Comparison of ENCODE assay signal across 1 cellular context in the genomic region with DNA sequence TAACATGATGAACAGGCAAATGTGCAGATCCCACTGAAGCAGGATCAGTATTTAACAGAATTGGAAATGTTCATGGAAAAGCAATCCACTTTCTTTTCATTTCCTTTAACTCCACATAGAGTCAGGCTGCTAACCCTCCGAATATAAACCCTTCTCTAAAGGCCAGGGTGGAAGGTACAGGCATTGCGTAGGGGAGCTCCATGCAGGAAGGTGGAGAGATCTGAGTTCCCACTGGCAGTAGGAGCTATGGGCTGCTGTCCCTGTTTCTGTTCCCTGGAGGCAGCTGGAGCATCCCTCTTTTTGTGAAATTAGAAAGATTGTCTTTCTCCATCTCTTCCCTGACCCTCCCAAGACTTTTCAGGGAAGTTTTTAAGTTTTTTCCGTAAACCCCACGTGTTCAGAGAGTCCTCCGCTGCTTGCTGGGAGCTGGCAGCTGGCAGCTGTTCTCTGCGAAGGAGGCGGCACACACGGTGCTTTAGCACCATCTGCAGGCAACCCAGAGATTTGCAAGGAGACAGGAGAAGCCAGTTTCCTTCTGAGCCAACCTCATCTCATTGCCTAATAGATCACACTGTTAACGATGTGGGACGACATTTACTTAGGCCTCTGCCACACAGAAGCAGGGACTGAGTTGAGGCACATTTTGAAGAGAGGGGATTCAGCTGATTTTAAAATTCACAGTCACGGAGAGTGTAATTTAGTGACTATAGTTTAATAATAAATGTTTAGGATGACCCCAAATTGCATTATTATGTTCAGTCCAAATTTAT.
A peak's percentile ranks its signal among the peaks of the same experiment; 100 is the strongest.
TF ChIP-seq lines count a peak whose summit lies in the region.

No MANE protein-coding gene starts in this region.

TF ChIP-seq in HepG2, 621 proteins besides CTCF, POLR2A, EP300 and RAD21 (continued from another document and continues in another):
- TF ChIP-seq ZNF136 (CRISPR knock-in tag; IDR thresholded peaks at IDR 0.05; ENCODE audit: low read depth) (0 out of 2 replicates have a peak, but pooled peaks have one; percentile 54), ZSCAN31 (CRISPR knock-in tag; IDR thresholded peaks at IDR 0.05; ENCODE audit: low read depth) (peak; percentile 57; the same call in 1 of the 2 replicates), MYC (CRISPR knock-in tag; IDR thresholded peaks at IDR 0.05; ENCODE audit: borderline replicate concordance) (peak; percentile 46; the same call in 1 of the 2 replicates), CBX5 (CRISPR knock-in tag; IDR thresholded peaks at IDR 0.05; ENCODE audit: borderline replicate concordance) (0 out of 2 replicates have a peak, but pooled peaks have one; percentile 29), ZNF788 (CRISPR knock-in tag; IDR thresholded peaks at IDR 0.05; ENCODE audit: borderline replicate concordance) (peak; percentile 45; the same call in 1 of the 2 replicates), KDM2A (CRISPR knock-in tag; IDR thresholded peaks at IDR 0.05; ENCODE audit: borderline replicate concordance, low read depth) (peak; percentile 65), ZNF766 (CRISPR knock-in tag; IDR thresholded peaks at IDR 0.05; ENCODE audit: borderline replicate concordance) (no peak), CREB1 (IDR thresholded peaks at IDR 0.05) (no peak), CREB1 (CRISPR knock-in tag; IDR thresholded peaks at IDR 0.05) (peak; percentile 46), SALL1 (CRISPR knock-in tag; IDR thresholded peaks at IDR 0.05) (peak; percentile 61; the same call in 1 of the 2 replicates), CEBPG (CRISPR knock-in tag; IDR thresholded peaks at IDR 0.05) (peak; percentile 70), MXD4 (CRISPR knock-in tag; IDR thresholded peaks at IDR 0.05) (no peak), ERF (CRISPR knock-in tag; IDR thresholded peaks at IDR 0.05) (peak; percentile 27; the same call in 1 of the 2 replicates), ZNF501 (CRISPR knock-in tag; IDR thresholded peaks at IDR 0.05) (0 out of 2 replicates have a peak, but pooled peaks have one; percentile 27), IRF2 (CRISPR knock-in tag; IDR thresholded peaks at IDR 0.05) (peak; percentile 48; the same call in 1 of the 2 replicates), HNRNPLL (IDR thresholded peaks at IDR 0.05; ENCODE audit: low read depth, low read length, poor library complexity, severe bottlenecking) (peak; percentile 58), ZNF337 (CRISPR knock-in tag; IDR thresholded peaks at IDR 0.05; ENCODE audit: borderline replicate concordance, low read depth) (no peak), STAG1 (CRISPR knock-in tag; IDR thresholded peaks at IDR 0.05) (peak; percentile 100), JUND (CRISPR knock-in tag; IDR thresholded peaks at IDR 0.05) (no peak), ZNF652 (CRISPR knock-in tag; IDR thresholded peaks at IDR 0.05; ENCODE audit: borderline replicate concordance, low read depth) (no peak), SMYD3 (CRISPR knock-in tag; IDR thresholded peaks at IDR 0.05) (no peak), NAIF1 (CRISPR knock-in tag; IDR thresholded peaks at IDR 0.05; ENCODE audit: borderline replicate concordance) (peak; percentile 69; the same call in 1 of the 2 replicates), BCL6 (CRISPR knock-in tag; IDR thresholded peaks at IDR 0.05) (0 out of 2 replicates have a peak, but pooled peaks have one; percentile 27), GATAD2A (CRISPR knock-in tag; IDR thresholded peaks at IDR 0.05) (0 out of 2 replicates have a peak, but pooled peaks have one; percentile 30), NFYB (CRISPR knock-in tag; IDR thresholded peaks at IDR 0.05) (no peak), SAP130 (CRISPR knock-in tag; IDR thresholded peaks at IDR 0.05; ENCODE audit: low read depth) (peak; percentile 56; the same call in 1 of the 2 replicates), PHB2 (IDR thresholded peaks at IDR 0.05; ENCODE audit: partially characterized antibody) (no peak), RXRB (CRISPR knock-in tag; IDR thresholded peaks at IDR 0.05; ENCODE audit: borderline replicate concordance) (peak; percentile 22; the same call in 1 of the 2 replicates), SRSF1 (optimal IDR thresholded peaks at IDR 0.05; ENCODE audit: low read depth, low read length) (no peak), YY1 (IDR thresholded peaks at IDR 0.05; ENCODE audit: insufficient read depth, insufficient replicate concordance, low read depth, low read length) (peak; percentile 32), SMAD3 (CRISPR knock-in tag; IDR thresholded peaks at IDR 0.05) (0 out of 2 replicates have a peak, but pooled peaks have one; percentile 27), ZNF354B (CRISPR knock-in tag; IDR thresholded peaks at IDR 0.05) (no peak), MLLT10 (CRISPR knock-in tag; IDR thresholded peaks at IDR 0.05) (no peak), CEBPB (IDR thresholded peaks at IDR 0.05; ENCODE audit: borderline replicate concordance, low read depth, low read length) (peak; percentile 82)
- TF ChIP-seq, protein P1, sequence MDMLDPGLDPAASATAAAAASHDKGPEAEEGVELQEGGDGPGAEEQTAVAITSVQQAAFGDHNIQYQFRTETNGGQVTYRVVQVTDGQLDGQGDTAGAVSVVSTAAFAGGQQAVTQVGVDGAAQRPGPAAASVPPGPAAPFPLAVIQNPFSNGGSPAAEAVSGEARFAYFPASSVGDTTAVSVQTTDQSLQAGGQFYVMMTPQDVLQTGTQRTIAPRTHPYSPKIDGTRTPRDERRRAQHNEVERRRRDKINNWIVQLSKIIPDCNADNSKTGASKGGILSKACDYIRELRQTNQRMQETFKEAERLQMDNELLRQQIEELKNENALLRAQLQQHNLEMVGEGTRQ (IDR thresholded peaks at IDR 0.05; ENCODE audit: low read depth, low read length): no peak
- TF ChIP-seq, protein P1 (CRISPR knock-in tag; IDR thresholded peaks at IDR 0.05; ENCODE audit: borderline replicate concordance): peak; percentile 25; the same call in 1 of the 2 replicates
- TF ChIP-seq, protein P2, sequence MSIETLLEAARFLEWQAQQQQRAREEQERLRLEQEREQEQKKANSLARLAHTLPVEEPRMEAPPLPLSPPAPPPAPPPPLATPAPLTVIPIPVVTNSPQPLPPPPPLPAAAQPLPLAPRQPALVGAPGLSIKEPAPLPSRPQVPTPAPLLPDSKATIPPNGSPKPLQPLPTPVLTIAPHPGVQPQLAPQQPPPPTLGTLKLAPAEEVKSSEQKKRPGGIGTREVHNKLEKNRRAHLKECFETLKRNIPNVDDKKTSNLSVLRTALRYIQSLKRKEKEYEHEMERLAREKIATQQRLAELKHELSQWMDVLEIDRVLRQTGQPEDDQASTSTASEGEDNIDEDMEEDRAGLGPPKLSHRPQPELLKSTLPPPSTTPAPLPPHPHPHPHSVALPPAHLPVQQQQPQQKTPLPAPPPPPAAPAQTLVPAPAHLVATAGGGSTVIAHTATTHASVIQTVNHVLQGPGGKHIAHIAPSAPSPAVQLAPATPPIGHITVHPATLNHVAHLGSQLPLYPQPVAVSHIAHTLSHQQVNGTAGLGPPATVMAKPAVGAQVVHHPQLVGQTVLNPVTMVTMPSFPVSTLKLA (IDR thresholded peaks at IDR 0.05): no peak
- TF ChIP-seq, protein P3, sequence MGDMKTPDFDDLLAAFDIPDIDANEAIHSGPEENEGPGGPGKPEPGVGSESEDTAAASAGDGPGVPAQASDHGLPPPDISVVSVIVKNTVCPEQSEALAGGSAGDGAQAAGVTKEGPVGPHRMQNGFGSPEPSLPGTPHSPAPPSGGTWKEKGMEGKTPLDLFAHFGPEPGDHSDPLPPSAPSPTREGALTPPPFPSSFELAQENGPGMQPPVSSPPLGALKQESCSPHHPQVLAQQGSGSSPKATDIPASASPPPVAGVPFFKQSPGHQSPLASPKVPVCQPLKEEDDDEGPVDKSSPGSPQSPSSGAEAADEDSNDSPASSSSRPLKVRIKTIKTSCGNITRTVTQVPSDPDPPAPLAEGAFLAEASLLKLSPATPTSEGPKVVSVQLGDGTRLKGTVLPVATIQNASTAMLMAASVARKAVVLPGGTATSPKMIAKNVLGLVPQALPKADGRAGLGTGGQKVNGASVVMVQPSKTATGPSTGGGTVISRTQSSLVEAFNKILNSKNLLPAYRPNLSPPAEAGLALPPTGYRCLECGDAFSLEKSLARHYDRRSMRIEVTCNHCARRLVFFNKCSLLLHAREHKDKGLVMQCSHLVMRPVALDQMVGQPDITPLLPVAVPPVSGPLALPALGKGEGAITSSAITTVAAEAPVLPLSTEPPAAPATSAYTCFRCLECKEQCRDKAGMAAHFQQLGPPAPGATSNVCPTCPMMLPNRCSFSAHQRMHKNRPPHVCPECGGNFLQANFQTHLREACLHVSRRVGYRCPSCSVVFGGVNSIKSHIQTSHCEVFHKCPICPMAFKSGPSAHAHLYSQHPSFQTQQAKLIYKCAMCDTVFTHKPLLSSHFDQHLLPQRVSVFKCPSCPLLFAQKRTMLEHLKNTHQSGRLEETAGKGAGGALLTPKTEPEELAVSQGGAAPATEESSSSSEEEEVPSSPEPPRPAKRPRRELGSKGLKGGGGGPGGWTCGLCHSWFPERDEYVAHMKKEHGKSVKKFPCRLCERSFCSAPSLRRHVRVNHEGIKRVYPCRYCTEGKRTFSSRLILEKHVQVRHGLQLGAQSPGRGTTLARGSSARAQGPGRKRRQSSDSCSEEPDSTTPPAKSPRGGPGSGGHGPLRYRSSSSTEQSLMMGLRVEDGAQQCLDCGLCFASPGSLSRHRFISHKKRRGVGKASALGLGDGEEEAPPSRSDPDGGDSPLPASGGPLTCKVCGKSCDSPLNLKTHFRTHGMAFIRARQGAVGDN (CRISPR knock-in tag; IDR thresholded peaks at IDR 0.05): peak; percentile 51
- TF ChIP-seq, protein P4, sequence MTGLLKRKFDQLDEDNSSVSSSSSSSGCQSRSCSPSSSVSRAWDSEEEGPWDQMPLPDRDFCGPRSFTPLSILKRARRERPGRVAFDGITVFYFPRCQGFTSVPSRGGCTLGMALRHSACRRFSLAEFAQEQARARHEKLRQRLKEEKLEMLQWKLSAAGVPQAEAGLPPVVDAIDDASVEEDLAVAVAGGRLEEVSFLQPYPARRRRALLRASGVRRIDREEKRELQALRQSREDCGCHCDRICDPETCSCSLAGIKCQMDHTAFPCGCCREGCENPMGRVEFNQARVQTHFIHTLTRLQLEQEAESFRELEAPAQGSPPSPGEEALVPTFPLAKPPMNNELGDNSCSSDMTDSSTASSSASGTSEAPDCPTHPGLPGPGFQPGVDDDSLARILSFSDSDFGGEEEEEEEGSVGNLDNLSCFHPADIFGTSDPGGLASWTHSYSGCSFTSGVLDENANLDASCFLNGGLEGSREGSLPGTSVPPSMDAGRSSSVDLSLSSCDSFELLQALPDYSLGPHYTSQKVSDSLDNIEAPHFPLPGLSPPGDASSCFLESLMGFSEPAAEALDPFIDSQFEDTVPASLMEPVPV (CRISPR knock-in tag; IDR thresholded peaks at IDR 0.05): no peak
- TF ChIP-seq, protein P5, sequence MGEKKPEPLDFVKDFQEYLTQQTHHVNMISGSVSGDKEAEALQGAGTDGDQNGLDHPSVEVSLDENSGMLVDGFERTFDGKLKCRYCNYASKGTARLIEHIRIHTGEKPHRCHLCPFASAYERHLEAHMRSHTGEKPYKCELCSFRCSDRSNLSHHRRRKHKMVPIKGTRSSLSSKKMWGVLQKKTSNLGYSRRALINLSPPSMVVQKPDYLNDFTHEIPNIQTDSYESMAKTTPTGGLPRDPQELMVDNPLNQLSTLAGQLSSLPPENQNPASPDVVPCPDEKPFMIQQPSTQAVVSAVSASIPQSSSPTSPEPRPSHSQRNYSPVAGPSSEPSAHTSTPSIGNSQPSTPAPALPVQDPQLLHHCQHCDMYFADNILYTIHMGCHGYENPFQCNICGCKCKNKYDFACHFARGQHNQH (CRISPR knock-in tag; IDR thresholded peaks at IDR 0.05): peak; percentile 57; the same call in 1 of the 2 replicates
- TF ChIP-seq, protein P6, sequence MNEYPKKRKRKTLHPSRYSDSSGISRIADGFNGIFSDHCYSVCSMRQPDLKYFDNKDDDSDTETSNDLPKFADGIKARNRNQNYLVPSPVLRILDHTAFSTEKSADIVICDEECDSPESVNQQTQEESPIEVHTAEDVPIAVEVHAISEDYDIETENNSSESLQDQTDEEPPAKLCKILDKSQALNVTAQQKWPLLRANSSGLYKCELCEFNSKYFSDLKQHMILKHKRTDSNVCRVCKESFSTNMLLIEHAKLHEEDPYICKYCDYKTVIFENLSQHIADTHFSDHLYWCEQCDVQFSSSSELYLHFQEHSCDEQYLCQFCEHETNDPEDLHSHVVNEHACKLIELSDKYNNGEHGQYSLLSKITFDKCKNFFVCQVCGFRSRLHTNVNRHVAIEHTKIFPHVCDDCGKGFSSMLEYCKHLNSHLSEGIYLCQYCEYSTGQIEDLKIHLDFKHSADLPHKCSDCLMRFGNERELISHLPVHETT (CRISPR knock-in tag; conservative IDR thresholded peaks at IDR 0.05): no peak
- TF ChIP-seq, protein P7, sequence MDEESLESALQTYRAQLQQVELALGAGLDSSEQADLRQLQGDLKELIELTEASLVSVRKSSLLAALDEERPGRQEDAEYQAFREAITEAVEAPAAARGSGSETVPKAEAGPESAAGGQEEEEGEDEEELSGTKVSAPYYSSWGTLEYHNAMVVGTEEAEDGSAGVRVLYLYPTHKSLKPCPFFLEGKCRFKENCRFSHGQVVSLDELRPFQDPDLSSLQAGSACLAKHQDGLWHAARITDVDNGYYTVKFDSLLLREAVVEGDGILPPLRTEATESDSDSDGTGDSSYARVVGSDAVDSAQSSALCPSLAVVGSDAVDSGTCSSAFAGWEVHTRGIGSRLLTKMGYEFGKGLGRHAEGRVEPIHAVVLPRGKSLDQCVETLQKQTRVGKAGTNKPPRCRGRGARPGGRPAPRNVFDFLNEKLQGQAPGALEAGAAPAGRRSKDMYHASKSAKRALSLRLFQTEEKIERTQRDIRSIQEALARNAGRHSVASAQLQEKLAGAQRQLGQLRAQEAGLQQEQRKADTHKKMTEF (CRISPR knock-in tag; IDR thresholded peaks at IDR 0.05): peak; percentile 60
- TF ChIP-seq, protein P8, sequence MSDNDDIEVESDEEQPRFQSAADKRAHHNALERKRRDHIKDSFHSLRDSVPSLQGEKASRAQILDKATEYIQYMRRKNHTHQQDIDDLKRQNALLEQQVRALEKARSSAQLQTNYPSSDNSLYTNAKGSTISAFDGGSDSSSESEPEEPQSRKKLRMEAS (IDR thresholded peaks at IDR 0.05): peak; percentile 32; the same call in 1 of the 2 replicates
- TF ChIP-seq, protein P9, sequence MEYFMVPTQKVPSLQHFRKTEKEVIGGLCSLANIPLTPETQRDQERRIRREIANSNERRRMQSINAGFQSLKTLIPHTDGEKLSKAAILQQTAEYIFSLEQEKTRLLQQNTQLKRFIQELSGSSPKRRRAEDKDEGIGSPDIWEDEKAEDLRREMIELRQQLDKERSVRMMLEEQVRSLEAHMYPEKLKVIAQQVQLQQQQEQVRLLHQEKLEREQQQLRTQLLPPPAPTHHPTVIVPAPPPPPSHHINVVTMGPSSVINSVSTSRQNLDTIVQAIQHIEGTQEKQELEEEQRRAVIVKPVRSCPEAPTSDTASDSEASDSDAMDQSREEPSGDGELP (IDR thresholded peaks at IDR 0.05; ENCODE audit: borderline replicate concordance, low read depth): peak; percentile 87
